ENCODE assay signal across 12 cellular contexts in genomic region chr1:115310821-115311220, GRCh38.
"Had no signal": no experiment of that assay in that cellular context is flagged by ENCODE, and none has a peak within 500 bp of the region (broad histone marks: within the 10 kb centered on the region; RNA-seq: fewer than 3 reads in every experiment).

No MANE protein-coding gene starts in this region.

- H3K4me3 ChIP-seq: gastroesophageal sphincter, pancreas, stomach, thoracic aorta had no signal

- H3K27ac ChIP-seq: gastroesophageal sphincter, pancreas, stomach, thoracic aorta had no signal

- H3K9me3 ChIP-seq: gastroesophageal sphincter, pancreas, stomach, thoracic aorta had no signal

- DNase-seq: activated CD4-positive, alpha-beta T cell treated with anti-CD3 and anti-CD28 coated beads, Interleukin-2, amount 50 U/mL, for 4 hours; activated CD4-positive, CD25-positive, alpha-beta regulatory T cell treated with anti-CD3 and anti-CD28 coated beads, Interleukin-2, amount 50 U/mL, for 72 hours; activated gamma-delta T cell; activated T-cell treated with anti-CD3 and anti-CD28 coated beads, Interleukin-2, amount 50 U/mL, for 1 hour; amygdala; left ventricle myocardium superior; mesendoderm; pancreas; stimulated activated CD4-positive, alpha-beta T cell treated with anti-CD3 and anti-CD28 coated beads, Interleukin-4, amount 100 ng/mL, for 4 hours; stomach had no signal

- H3K36me3 ChIP-seq: gastroesophageal sphincter, pancreas, stomach, thoracic aorta had no signal

- ATAC-seq: gastroesophageal sphincter, left ventricle myocardium superior, pancreas had no signal

- H3K27me3 ChIP-seq: gastroesophageal sphincter, pancreas, stomach had no signal
